In the genomic region with DNA sequence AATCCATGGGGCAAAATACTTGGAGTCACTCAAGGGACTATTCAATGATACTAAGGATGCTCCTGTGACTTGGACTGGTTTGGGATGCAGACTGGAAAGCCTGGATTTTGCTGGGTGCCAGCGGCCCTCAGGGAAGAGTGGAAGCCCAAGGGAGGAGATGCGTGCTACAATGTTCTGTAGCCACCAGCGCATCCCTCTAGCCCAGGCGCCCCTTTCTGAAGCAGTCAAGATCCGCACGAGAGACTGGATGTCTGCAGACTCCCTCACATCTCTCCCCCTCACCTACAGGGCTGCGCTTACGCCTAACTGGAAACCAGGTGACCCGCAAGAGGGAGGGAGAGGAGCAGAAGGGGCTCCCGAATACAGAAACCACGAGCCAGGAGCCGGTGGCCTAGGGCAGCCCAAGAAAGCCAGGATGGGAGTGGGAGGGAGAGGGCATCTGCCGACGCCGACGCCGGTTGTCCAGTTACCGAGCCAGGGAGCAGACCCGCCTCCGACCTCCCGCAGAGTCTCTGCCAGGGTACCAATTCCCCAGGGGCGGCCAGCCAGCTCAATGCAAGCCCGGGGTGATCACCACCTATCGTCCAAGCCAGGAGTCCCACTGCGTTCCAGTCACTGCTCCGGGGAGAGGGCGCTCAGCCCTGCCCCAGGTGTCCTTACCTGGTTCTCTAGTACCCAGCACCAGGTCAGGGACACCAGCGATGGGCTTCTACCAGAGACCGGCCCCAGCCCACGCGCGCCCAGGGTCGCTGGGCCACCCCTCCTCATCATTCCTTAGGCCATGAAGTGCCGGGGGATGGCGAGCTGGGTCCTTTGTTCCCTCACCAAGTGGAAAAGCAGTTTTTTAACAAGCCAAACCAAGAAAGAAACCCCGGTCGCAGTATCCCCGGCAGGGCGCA, we compare ENCODE assay signal across 8 cellular contexts. TPM values are rescaled to one million over a fixed set of nuclear protein-coding genes. Genes with fewer than 3 reads are reported as not detected.
DNase-seq lines count a peak whose midpoint lies in the region; ATAC-seq, FAIRE-seq and TF ChIP-seq lines count a peak whose summit lies in the region.

No MANE protein-coding gene starts in this region.

- WGBS in small intestine, 3 donors, result 9 to 12% (median 9%) methylated on average over 37 to 39 of the region's 39 CpGs

- no peak overlapping the region for H3K9ac ChIP-seq in KMS-11

- no peaks in the 10 kb centered on the region for H3K9me3 ChIP-seq in BE2C
- no peaks in the 10 kb centered on the region for H3K9me3 ChIP-seq in ascending aorta
- H3K9me3 ChIP-seq in iPS-18c (ENCODE audit: control insufficient read depth, insufficient read depth, low read length), result no peaks in the 10 kb centered on the region
- no peaks in the 10 kb centered on the region for H3K9me3 ChIP-seq in small intestine (ENCODE audit: control insufficient read depth, low read depth)

- DNase-seq in BE2C (peak; percentile 17), ascending aorta (ENCODE audit: low spot score in 2 of 2) (peak in 1 of 2 donors; percentile 74), small intestine (peak; percentile 15)
- DNase-seq in stimulated activated CD4-positive, alpha-beta T cell treated with anti-CD3 and anti-CD28 coated beads, Interleukin-2, amount 100 ng/mL, for 24 hours, result no peak

- ATAC-seq in GM18870 (IDR thresholded peaks at IDR 0.05; ENCODE audit: unreplicated experiment) (no peak), HG02970 (IDR thresholded peaks at IDR 0.05; ENCODE audit: low FRiP score, unreplicated experiment) (no peak)

- peaks cover 90% of the 10 kb centered on the region for H3K27me3 ChIP-seq in BE2C
- no peaks in the 10 kb centered on the region; the same call in 1 of the 2 replicates for H3K27me3 ChIP-seq in KMS-11 (ENCODE audit: insufficient read depth, low read depth)
- H3K27me3 ChIP-seq in ascending aorta, result no peaks in the 10 kb centered on the region
- peaks cover 3 to 10% of the 10 kb centered on the region in 2 donors for H3K27me3 ChIP-seq in small intestine (ENCODE audit: control insufficient read depth in 2 of 2, insufficient read depth in 2 of 2, low read length in 2 of 2)

- H4K20me1 ChIP-seq in KMS-11 (ENCODE audit: insufficient read depth), result no peaks in the 10 kb centered on the region

- H3K4me3 ChIP-seq in BE2C (ENCODE audit: low read depth, low read length) (peak overlapping the region; percentile 19; the same call in 1 of the 2 replicates), KMS-11 (IDR thresholded peaks at IDR 0.05; ENCODE audit: insufficient read depth, low read depth, low read length) (no peak overlapping the region), ascending aorta (peak overlapping the region; percentile 89 to 96), iPS-18c (ENCODE audit: insufficient read depth, low read depth, low read length) (peak overlapping the region; percentile 75), small intestine (ENCODE audit: low read depth in 1 of 2, low read length in 2 of 2) (peak overlapping the region; percentile 66 to 89)

- H2AFZ ChIP-seq in KMS-11 (ENCODE audit: low read depth), result no peak overlapping the region

- FAIRE-seq in small intestine (lab: Jason Lieb, UNC), result no peak

- H3K4me1 ChIP-seq in BE2C (no peaks in the 10 kb centered on the region), KMS-11 (ENCODE audit: low read depth, poor library complexity, severe bottlenecking) (no peaks in the 10 kb centered on the region), ascending aorta (peaks cover 0 to 4% of the 10 kb centered on the region in 2 donors), small intestine (ENCODE audit: control insufficient read depth in 2 of 2, insufficient read depth in 1 of 2, low read depth in 1 of 2, low read length in 1 of 2) (no peaks in the 10 kb centered on the region)

- peak overlapping the region; percentile 57 for H3K4me2 ChIP-seq in KMS-11

- intact Hi-C loops in ascending aorta (cut with DNase I), result loop anchor here (5.0 kb wide), 1 partner anchor 52 kb away; no protein-coding TSS in a partner anchor

- H3K27ac ChIP-seq in KMS-11 (no peak overlapping the region), ascending aorta (peak overlapping the region; percentile 91 to 94), small intestine (ENCODE audit: low read depth in 1 of 2, low read length in 1 of 2) (peak overlapping the region in 1 of 2 donors; percentile 31)

- H3K79me2 ChIP-seq in KMS-11 (ENCODE audit: insufficient read depth, low read depth), result no peaks in the 10 kb centered on the region

- no peaks in the 10 kb centered on the region for H3K36me3 ChIP-seq in BE2C
- no peaks in the 10 kb centered on the region for H3K36me3 ChIP-seq in KMS-11 (ENCODE audit: insufficient read depth)
- peaks cover 0 to 5% of the 10 kb centered on the region in 2 donors for H3K36me3 ChIP-seq in ascending aorta
- no peaks in the 10 kb centered on the region for H3K36me3 ChIP-seq in small intestine (ENCODE audit: control insufficient read depth in 2 of 2, insufficient read depth in 2 of 2, low read length in 2 of 2)

- no peak for TF ChIP-seq CTCF in BE2C (IDR thresholded peaks at IDR 0.05; ENCODE audit: low read depth, low read length)
- TF ChIP-seq CTCF in KMS-11 (conservative IDR thresholded peaks at IDR 0.05; ENCODE audit: low read depth, low read length), result no peak
- TF ChIP-seq CTCF in ascending aorta (IDR thresholded peaks at IDR 0.05), result no peak

RNA-seq across cellular contexts. Expression of a gene that starts 1.2 kb away (rescaled TPM):
- polyA plus RNA-seq in BE2C (2012; ENCODE audit: insufficient read depth, insufficient read length, low read depth), result not detected
- 63.9 TPM for total RNA-seq in ascending aorta
- 10 to 100 TPM in 1 of 3 donors, 1 to 10 TPM in 2; 1.6 to 17.9 (median 1.6) TPM for polyA plus RNA-seq in small intestine

Comparison
In these comparisons a context has a peak if more than half of its experiments do, and no peak if none do; other contexts are left out.
1. DNase-seq: peak in BE2C (single experiment) and small intestine (single experiment); none in stimulated activated CD4-positive, alpha-beta T cell treated with anti-CD3 and anti-CD28 coated beads, Interleukin-2, amount 100 ng/mL, for 24 hours (0 of 2).